ENCODE assay signal across 1 cellular context in the genomic region with DNA sequence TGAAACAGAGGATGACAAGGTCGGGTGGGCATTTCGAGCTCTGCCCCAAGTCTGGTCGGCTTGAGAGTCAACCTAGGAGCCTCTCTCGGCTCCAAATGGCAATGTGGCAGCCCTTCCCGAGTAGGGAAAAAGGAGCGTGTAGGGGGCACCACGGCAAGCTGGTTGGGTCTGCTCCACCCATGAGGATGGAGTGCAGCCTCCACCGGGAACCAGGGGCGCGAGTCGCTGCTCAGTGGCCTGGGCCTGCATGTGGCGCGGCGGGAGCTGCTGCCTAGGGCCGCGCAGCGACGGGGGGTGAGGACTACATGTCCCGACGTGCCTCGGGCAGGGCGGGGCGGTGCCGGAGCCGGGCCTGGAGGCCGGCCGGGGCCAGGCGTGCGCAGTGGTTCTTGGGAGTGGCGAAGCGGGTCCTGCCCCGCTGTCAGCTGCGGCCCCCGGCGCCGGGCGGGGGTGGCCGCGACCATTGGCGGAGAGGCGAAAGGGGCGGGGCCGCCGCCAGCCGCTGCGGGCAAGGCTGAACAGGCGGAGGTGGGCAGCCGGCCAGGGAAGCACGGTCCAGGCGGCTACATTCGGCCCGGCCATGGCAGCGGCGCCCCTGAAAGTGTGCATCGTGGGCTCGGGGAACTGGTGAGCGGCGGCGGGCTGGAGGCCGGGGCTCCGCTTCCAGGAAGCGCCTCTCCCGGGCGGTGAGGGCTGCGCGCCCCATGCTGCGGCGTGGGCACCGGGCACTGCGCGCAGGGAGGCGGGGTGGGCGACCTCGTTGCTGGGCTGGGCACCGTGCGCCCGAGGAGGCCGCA.
TF ChIP-seq lines count a peak whose summit lies in the region.

GPD1L (plus strand) TSS at position 489 of the 797 bp plus-strand sequence; CDS start at position 581, 92 bp downstream.

TF ChIP-seq in HepG2, 621 proteins besides CTCF, POLR2A, EP300 and RAD21 (continued from another document and continues in another):
- TF ChIP-seq ZNF142 (CRISPR knock-in tag; IDR thresholded peaks at IDR 0.05), result no peak
- TF ChIP-seq GLMP (CRISPR knock-in tag; IDR thresholded peaks at IDR 0.05; ENCODE audit: borderline replicate concordance), result no peak
- no peak for TF ChIP-seq PHB2 (IDR thresholded peaks at IDR 0.05; ENCODE audit: partially characterized antibody)
- no peak for TF ChIP-seq GATAD2A (CRISPR knock-in tag; IDR thresholded peaks at IDR 0.05)
- no peak for TF ChIP-seq ZC3H4 (CRISPR knock-in tag; IDR thresholded peaks at IDR 0.05; ENCODE audit: borderline replicate concordance)
- TF ChIP-seq, protein P1, sequence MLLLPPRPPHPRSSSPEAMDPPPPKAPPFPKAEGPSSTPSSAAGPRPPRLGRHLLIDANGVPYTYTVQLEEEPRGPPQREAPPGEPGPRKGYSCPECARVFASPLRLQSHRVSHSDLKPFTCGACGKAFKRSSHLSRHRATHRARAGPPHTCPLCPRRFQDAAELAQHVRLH (CRISPR knock-in tag; IDR thresholded peaks at IDR 0.05; ENCODE audit: borderline replicate concordance, low read depth), result peak; percentile 44; the same call in 1 of the 2 replicates
- peak; percentile 34; the same call in 1 of the 2 replicates for TF ChIP-seq PHF20 (CRISPR knock-in tag; IDR thresholded peaks at IDR 0.05)
- TF ChIP-seq ZNF296 (CRISPR knock-in tag; conservative IDR thresholded peaks at IDR 0.05), result no peak
- no peak for TF ChIP-seq CSRNP2 (CRISPR knock-in tag; conservative IDR thresholded peaks at IDR 0.05; ENCODE audit: low read depth)
- TF ChIP-seq, protein P2, sequence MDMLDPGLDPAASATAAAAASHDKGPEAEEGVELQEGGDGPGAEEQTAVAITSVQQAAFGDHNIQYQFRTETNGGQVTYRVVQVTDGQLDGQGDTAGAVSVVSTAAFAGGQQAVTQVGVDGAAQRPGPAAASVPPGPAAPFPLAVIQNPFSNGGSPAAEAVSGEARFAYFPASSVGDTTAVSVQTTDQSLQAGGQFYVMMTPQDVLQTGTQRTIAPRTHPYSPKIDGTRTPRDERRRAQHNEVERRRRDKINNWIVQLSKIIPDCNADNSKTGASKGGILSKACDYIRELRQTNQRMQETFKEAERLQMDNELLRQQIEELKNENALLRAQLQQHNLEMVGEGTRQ (IDR thresholded peaks at IDR 0.05; ENCODE audit: low read depth, low read length), result no peak
- TF ChIP-seq, protein P2 (CRISPR knock-in tag; IDR thresholded peaks at IDR 0.05; ENCODE audit: borderline replicate concordance), result no peak; the same call in 1 of the 2 replicates
- TF ChIP-seq DPF2 (CRISPR knock-in tag; IDR thresholded peaks at IDR 0.05; ENCODE audit: borderline replicate concordance, low read depth), result no peak
- TF ChIP-seq, protein P3, sequence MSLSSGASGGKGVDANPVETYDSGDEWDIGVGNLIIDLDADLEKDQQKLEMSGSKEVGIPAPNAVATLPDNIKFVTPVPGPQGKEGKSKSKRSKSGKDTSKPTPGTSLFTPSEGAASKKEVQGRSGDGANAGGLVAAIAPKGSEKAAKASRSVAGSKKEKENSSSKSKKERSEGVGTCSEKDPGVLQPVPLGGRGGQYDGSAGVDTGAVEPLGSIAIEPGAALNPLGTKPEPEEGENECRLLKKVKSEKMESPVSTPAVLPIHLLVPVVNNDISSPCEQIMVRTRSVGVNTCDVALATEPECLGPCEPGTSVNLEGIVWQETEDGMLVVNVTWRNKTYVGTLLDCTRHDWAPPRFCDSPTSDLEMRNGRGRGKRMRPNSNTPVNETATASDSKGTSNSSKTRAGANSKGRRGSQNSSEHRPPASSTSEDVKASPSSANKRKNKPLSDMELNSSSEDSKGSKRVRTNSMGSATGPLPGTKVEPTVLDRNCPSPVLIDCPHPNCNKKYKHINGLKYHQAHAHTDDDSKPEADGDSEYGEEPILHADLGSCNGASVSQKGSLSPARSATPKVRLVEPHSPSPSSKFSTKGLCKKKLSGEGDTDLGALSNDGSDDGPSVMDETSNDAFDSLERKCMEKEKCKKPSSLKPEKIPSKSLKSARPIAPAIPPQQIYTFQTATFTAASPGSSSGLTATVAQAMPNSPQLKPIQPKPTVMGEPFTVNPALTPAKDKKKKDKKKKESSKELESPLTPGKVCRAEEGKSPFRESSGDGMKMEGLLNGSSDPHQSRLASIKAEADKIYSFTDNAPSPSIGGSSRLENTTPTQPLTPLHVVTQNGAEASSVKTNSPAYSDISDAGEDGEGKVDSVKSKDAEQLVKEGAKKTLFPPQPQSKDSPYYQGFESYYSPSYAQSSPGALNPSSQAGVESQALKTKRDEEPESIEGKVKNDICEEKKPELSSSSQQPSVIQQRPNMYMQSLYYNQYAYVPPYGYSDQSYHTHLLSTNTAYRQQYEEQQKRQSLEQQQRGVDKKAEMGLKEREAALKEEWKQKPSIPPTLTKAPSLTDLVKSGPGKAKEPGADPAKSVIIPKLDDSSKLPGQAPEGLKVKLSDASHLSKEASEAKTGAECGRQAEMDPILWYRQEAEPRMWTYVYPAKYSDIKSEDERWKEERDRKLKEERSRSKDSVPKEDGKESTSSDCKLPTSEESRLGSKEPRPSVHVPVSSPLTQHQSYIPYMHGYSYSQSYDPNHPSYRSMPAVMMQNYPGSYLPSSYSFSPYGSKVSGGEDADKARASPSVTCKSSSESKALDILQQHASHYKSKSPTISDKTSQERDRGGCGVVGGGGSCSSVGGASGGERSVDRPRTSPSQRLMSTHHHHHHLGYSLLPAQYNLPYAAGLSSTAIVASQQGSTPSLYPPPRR (CRISPR knock-in tag; IDR thresholded peaks at IDR 0.05; ENCODE audit: borderline replicate concordance), result no peak
- TF ChIP-seq KDM6A (CRISPR knock-in tag; IDR thresholded peaks at IDR 0.05; ENCODE audit: low read depth), result no peak
- TF ChIP-seq PHF5A (CRISPR knock-in tag; IDR thresholded peaks at IDR 0.05; ENCODE audit: low read depth, unreplicated experiment), result no peak
- peak; percentile 6; the same call in 1 of the 2 replicates for TF ChIP-seq HOMEZ (CRISPR knock-in tag; IDR thresholded peaks at IDR 0.05; ENCODE audit: low read depth)
- TF ChIP-seq ZMYM4 (CRISPR knock-in tag; IDR thresholded peaks at IDR 0.05), result peak; percentile 77
- TF ChIP-seq ATF1 (CRISPR knock-in tag; IDR thresholded peaks at IDR 0.05), result no peak
- TF ChIP-seq PHF8 (CRISPR knock-in tag; IDR thresholded peaks at IDR 0.05), result peak; percentile 76
- no peak for TF ChIP-seq FOXC1 (CRISPR knock-in tag; IDR thresholded peaks at IDR 0.05; ENCODE audit: borderline replicate concordance)
- TF ChIP-seq MIER3 (CRISPR knock-in tag; IDR thresholded peaks at IDR 0.05; ENCODE audit: borderline replicate concordance), result no peak
- TF ChIP-seq ZNF839 (CRISPR knock-in tag; IDR thresholded peaks at IDR 0.05; ENCODE audit: borderline replicate concordance), result no peak
- TF ChIP-seq ZNF619 (CRISPR knock-in tag; IDR thresholded peaks at IDR 0.05), result no peak
- TF ChIP-seq ZNF282 (IDR thresholded peaks at IDR 0.05; ENCODE audit: partially characterized antibody), result no peak
- no peak for TF ChIP-seq ZNF383 (CRISPR knock-in tag; IDR thresholded peaks at IDR 0.05; ENCODE audit: borderline replicate concordance)
- TF ChIP-seq SATB2 (CRISPR knock-in tag; IDR thresholded peaks at IDR 0.05), result no peak
- TF ChIP-seq, protein P4, sequence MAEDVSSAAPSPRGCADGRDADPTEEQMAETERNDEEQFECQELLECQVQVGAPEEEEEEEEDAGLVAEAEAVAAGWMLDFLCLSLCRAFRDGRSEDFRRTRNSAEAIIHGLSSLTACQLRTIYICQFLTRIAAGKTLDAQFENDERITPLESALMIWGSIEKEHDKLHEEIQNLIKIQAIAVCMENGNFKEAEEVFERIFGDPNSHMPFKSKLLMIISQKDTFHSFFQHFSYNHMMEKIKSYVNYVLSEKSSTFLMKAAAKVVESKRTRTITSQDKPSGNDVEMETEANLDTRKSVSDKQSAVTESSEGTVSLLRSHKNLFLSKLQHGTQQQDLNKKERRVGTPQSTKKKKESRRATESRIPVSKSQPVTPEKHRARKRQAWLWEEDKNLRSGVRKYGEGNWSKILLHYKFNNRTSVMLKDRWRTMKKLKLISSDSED (CRISPR knock-in tag; IDR thresholded peaks at IDR 0.05), result no peak
- TF ChIP-seq UBTF (CRISPR knock-in tag; IDR thresholded peaks at IDR 0.05), result peak; percentile 71
